Comparison of ENCODE assay signal across 9 cellular contexts in genomic region chr16:71526111-71526998, GRCh38. TPM values are rescaled to one million over a fixed set of nuclear protein-coding genes. Genes with fewer than 3 reads are reported as not detected.
DNase-seq lines count a peak whose midpoint lies in the region; ATAC-seq and TF ChIP-seq lines count a peak whose summit lies in the region.
"Had no signal": no experiment of that assay in that cellular context is flagged by ENCODE, and none has a peak within 500 bp of the region (broad histone marks: within the 10 kb centered on the region; RNA-seq: fewer than 3 reads in every experiment).

Gene CHST4, plus strand, starts transcription at chr16:71526426. Its CDS starts 10,252 bp downstream, at chr16:71536678.

- H3K79me2 ChIP-seq in OCI-LY7 (ENCODE audit: insufficient read depth, low read depth, low read length) = no peaks in the 10 kb centered on the region

- H3K36me3 Mint-ChIP-seq in glutamatergic neuron (ENCODE audit: unreplicated experiment) = no peaks in the 10 kb centered on the region

- BruUV-seq in OCI-LY7 (replicated peaks; lab: Mats Ljungman, UMichigan) = no TSS peak

- no peaks in the 10 kb centered on the region for H3K27me3 ChIP-seq in uterus
- H3K27me3 ChIP-seq in gastrocnemius medialis = peaks cover 0 to 17% (median 12%) of the 10 kb centered on the region in 3 donors

- no peak for TF ChIP-seq POLR2A in uterus (IDR thresholded peaks at IDR 0.05)
- no peak for TF ChIP-seq POLR2A in gastrocnemius medialis (IDR thresholded peaks at IDR 0.05)

- TF ChIP-seq CTCF in OCI-LY7 (conservative IDR thresholded peaks at IDR 0.05; ENCODE audit: low read length) (no peak), glutamatergic neuron (IDR thresholded peaks at IDR 0.05; ENCODE audit: partially characterized antibody, unreplicated experiment) (no peak), uterus (IDR thresholded peaks at IDR 0.05) (no peak), gastrocnemius medialis (IDR thresholded peaks at IDR 0.05 in 4 of 5, conservative IDR thresholded peaks at IDR 0.05 in 1 of 5) (no peak)

- H3K4me1 ChIP-seq in OCI-LY7 (ENCODE audit: insufficient read depth, low read length, poor library complexity, severe bottlenecking) = peaks cover 26% of the 10 kb centered on the region
- H3K4me1 ChIP-seq in uterus = no peaks in the 10 kb centered on the region
- H3K4me1 ChIP-seq in gastrocnemius medialis = no peaks in the 10 kb centered on the region

- in situ Hi-C loops in gastrocnemius medialis (cut with MboI; ENCODE audit: low sequenced_read_pairs in 4 of 4) = no loop called here

- peak within 1 kb of the TSS; percentile 34 for H3K27ac ChIP-seq in OCI-LY7 (ENCODE audit: low read depth, low read length, poor library complexity, severe bottlenecking)
- peak within 1 kb of the TSS in 1 of 2 donors; percentile 33 for H3K27ac ChIP-seq in uterus
- H3K27ac ChIP-seq in gastrocnemius medialis = no peak within 1 kb of the TSS

- peak within 1 kb of the TSS; percentile 60 for H3K4me2 ChIP-seq in OCI-LY7 (ENCODE audit: low read length)

- CTCF ChIA-PET in OCI-LY7 (lab: Charles Lee; ENCODE audit: unreplicated experiment) = no interaction called here

- H3K36me3 ChIP-seq in OCI-LY7 (ENCODE audit: insufficient read depth, low read length) = no peaks in the 10 kb centered on the region
- no peaks in the 10 kb centered on the region for H3K36me3 ChIP-seq in uterus
- no peaks in the 10 kb centered on the region for H3K36me3 ChIP-seq in gastrocnemius medialis

- peaks cover 3% of the 10 kb centered on the region for H3K9me3 Mint-ChIP-seq in glutamatergic neuron (ENCODE audit: unreplicated experiment)
- H3K9me3 Mint-ChIP-seq: activated CD4-positive, alpha-beta T cell treated with anti-CD3 and anti-CD28 coated beads, Interleukin-2, amount 10 ng/mL, durations not matched to agents 7 days and 5 days had no signal

- H2AFZ ChIP-seq in OCI-LY7 (ENCODE audit: low read length) = peak within 1 kb of the TSS; percentile 73

- peaks cover 4% of the 10 kb centered on the region for H3K4me1 Mint-ChIP-seq in glutamatergic neuron (ENCODE audit: low read depth, unreplicated experiment)
- H3K4me1 Mint-ChIP-seq: activated CD4-positive, alpha-beta T cell treated with anti-CD3 and anti-CD28 coated beads, Interleukin-2, amount 10 ng/mL, durations not matched to agents 7 days and 5 days had no signal

- no peak for DNase-seq in left cardiac atrium
- no peak for DNase-seq in Right ventricle myocardium superior
- DNase-seq in OCI-LY7 (ENCODE audit: low spot score) = peak; percentile 62
- DNase-seq in glutamatergic neuron = no peak
- peak; percentile 24 to 31 for DNase-seq in uterus
- no peak for DNase-seq in NCI-H1105 treated with DMSO at 0.1 percent for 48 hours (lab: John Stamatoyannopoulos, UW)
- no peak for DNase-seq in gastrocnemius medialis
- DNase-seq: activated CD4-positive, alpha-beta T cell treated with anti-CD3 and anti-CD28 coated beads, Interleukin-2, amount 10 ng/mL, durations not matched to agents 7 days and 5 days had no signal

- H3K9me3 ChIP-seq in OCI-LY7 (ENCODE audit: low read length) (no peaks in the 10 kb centered on the region), uterus (no peaks in the 10 kb centered on the region), gastrocnemius medialis (no peaks in the 10 kb centered on the region)

- peaks cover 6% of the 10 kb centered on the region for H3K27me3 Mint-ChIP-seq in glutamatergic neuron (ENCODE audit: unreplicated experiment)

- peak within 1 kb of the TSS; percentile 62 for H3K4me3 ChIP-seq in OCI-LY7 (ENCODE audit: low read depth, low read length, poor library complexity, severe bottlenecking)
- H3K4me3 ChIP-seq in uterus = no peak within 1 kb of the TSS
- no peak within 1 kb of the TSS for H3K4me3 ChIP-seq in gastrocnemius medialis

- peak within 1 kb of the TSS; percentile 40 for H3K4me3 Mint-ChIP-seq in glutamatergic neuron (ENCODE audit: unreplicated experiment)
- H3K4me3 Mint-ChIP-seq: activated CD4-positive, alpha-beta T cell treated with anti-CD3 and anti-CD28 coated beads, Interleukin-2, amount 10 ng/mL, durations not matched to agents 7 days and 5 days had no signal

- POLR2A ChIA-PET in OCI-LY7 (lab: Charles Lee) = no interaction called here

- no peaks in the 10 kb centered on the region for H3K9me2 ChIP-seq in OCI-LY7 (ENCODE audit: insufficient read depth, low read length)

- H4K20me1 ChIP-seq in OCI-LY7 (ENCODE audit: insufficient read depth, low read length) = no peaks in the 10 kb centered on the region

- intact Hi-C loops in left cardiac atrium (cut with DNase I) (no loop called here), Right ventricle myocardium superior (cut with DNase I) (no loop called here), OCI-LY7 (cut with micrococcal nuclease; ENCODE audit: unreplicated experiment) (no loop called here), uterus (cut with DNase I; ENCODE audit: low total_unique reads) (no loop called here), gastrocnemius medialis (cut with DNase I; ENCODE audit: low total_unique reads) (no loop called here)

- no peak within 1 kb of the TSS for H3K27ac Mint-ChIP-seq in glutamatergic neuron (ENCODE audit: unreplicated experiment)
- H3K27ac Mint-ChIP-seq: activated CD4-positive, alpha-beta T cell treated with anti-CD3 and anti-CD28 coated beads, Interleukin-2, amount 10 ng/mL, durations not matched to agents 7 days and 5 days had no signal

- peak; percentile 57 to 97 for ATAC-seq in left cardiac atrium
- no peak for ATAC-seq in Right ventricle myocardium superior (ENCODE audit: poor library complexity)
- ATAC-seq in HG03469 (IDR thresholded peaks at IDR 0.05; ENCODE audit: unreplicated experiment) = no peak
- ATAC-seq in gastrocnemius medialis = no peak

RNA-seq across cellular contexts. Expression of gene CHST4, which starts in this region (rescaled TPM):
- under 1 TPM in 1 of 2 donors, not detected in 1; 0.16 TPM for total RNA-seq in left cardiac atrium
- total RNA-seq in Right ventricle myocardium superior = not detected
- 4.5 and 6.6 TPM in 2 replicates for total RNA-seq in OCI-LY7 (2014; rRNA removed; shearing (Covaris generic))
- 0.28 and 0.29 TPM in 2 replicates for total RNA-seq in OCI-LY7 (2022)
- total RNA-seq in glutamatergic neuron (ENCODE audit: unreplicated experiment) = not detected
- 1 to 10 TPM in 1 of 4 donors, not detected in 3; 6.4 TPM for total RNA-seq in uterus
- not detected for total RNA-seq in gastrocnemius medialis
- total RNA-seq: activated CD4-positive, alpha-beta T cell treated with anti-CD3 and anti-CD28 coated beads, Interleukin-2, amount 10 ng/mL, durations not matched to agents 7 days and 5 days had no signal

Comparison
In these comparisons a context has a peak if more than half of its experiments do, and no peak if none do; other contexts are left out.
1. Peak in ATAC-seq in left cardiac atrium; RNA of the gene not detected or under 1 TPM.
2. DNase-seq: peak in OCI-LY7 (single experiment) and uterus (2 of 2); none in left cardiac atrium (single experiment), Right ventricle myocardium superior (single experiment), glutamatergic neuron (single experiment), NCI-H1105 treated with DMSO at 0.1 percent for 48 hours (single experiment) and gastrocnemius medialis (0 of 2).